1 cellular context compared by ENCODE assay signal in genomic region chr5:142843029-142843905, GRCh38.
TF ChIP-seq lines count a peak whose summit lies in the region.

No MANE protein-coding gene starts in this region.

TF ChIP-seq in SK-N-SH, 30 proteins besides CTCF, POLR2A, EP300 and RAD21 (continued from another document):
- no peak for TF ChIP-seq IRF3 (IDR thresholded peaks at IDR 0.05; ENCODE audit: low read depth, low read length)
- no peak for TF ChIP-seq EZH2phosphoT487 (IDR thresholded peaks at IDR 0.05; ENCODE audit: borderline replicate concordance, low read depth)
- no peak for TF ChIP-seq GABPA (IDR thresholded peaks at IDR 0.05; ENCODE audit: low read depth)
- no peak for TF ChIP-seq FOXJ3 (CRISPR knock-in tag; IDR thresholded peaks at IDR 0.05)
- no peak for TF ChIP-seq SIN3A (IDR thresholded peaks at IDR 0.05; ENCODE audit: borderline replicate concordance, low read depth, low read length)
- no peak for TF ChIP-seq MXI1 (IDR thresholded peaks at IDR 0.05; ENCODE audit: low read depth, low read length)
- TF ChIP-seq FOSL2 (IDR thresholded peaks at IDR 0.05; ENCODE audit: borderline replicate concordance, low read depth): no peak
- no peak for TF ChIP-seq NRF1 (IDR thresholded peaks at IDR 0.05; ENCODE audit: low read depth, low read length)
